ENCODE assay signal across 1 cellular context in genomic region chr2:115084446-115084845, GRCh38.
TF ChIP-seq lines count a peak whose summit lies in the region.

No MANE protein-coding gene starts in this region.

TF ChIP-seq in H1, 55 proteins besides CTCF, POLR2A, EP300 and RAD21 (continued from another document):
- no peak for TF ChIP-seq CHD7 (IDR thresholded peaks at IDR 0.05; ENCODE audit: insufficient replicate concordance, low read length)
- no peak for TF ChIP-seq EZH2 (IDR thresholded peaks at IDR 0.05; ENCODE audit: low read depth, low read length, severe bottlenecking)
